In genomic region chr3:167453815-167454214, GRCh38 we compare ENCODE assay signal across 36 cellular contexts. TPM values are rescaled to one million over a fixed set of nuclear protein-coding genes. Genes with fewer than 3 reads are reported as not detected.
"Had no signal": no experiment of that assay in that cellular context is flagged by ENCODE, and none has a peak within 500 bp of the region (broad histone marks: within the 10 kb centered on the region; RNA-seq: fewer than 3 reads in every experiment).

No MANE protein-coding gene starts in this region.

- DNase-seq: activated B cell treated with CpG ODN at 0.5 μM for 24 hours; activated CD4-positive, alpha-beta memory T cell treated with anti-CD3 and anti-CD28 coated beads for 36 hours; activated CD4-positive, alpha-beta T cell treated with anti-CD3 and anti-CD28 coated beads for 4 hours; activated CD4-positive, alpha-beta T cell treated with anti-CD3 and anti-CD28 coated beads, Interleukin-2, amount 10 ng/mL, durations not matched to agents 24 days and 14 days; activated CD4-positive, alpha-beta T cell treated with anti-CD3 and anti-CD28 coated beads, Interleukin-2, amount 50 U/mL, for 1 hour; activated CD4-positive, alpha-beta T cell treated with anti-CD3 and anti-CD28 coated beads, Interleukin-2, amount 50 U/mL, for 4 hours; activated CD4-positive, CD25-positive, alpha-beta regulatory T cell treated with anti-CD3 and anti-CD28 coated beads, Interleukin-2, amount 50 U/mL, for 72 hours; activated CD8-positive, alpha-beta memory T cell treated with anti-CD3 and anti-CD28 coated beads, Interleukin-2, amount 50 U/mL, for 4 hours; activated CD8-positive, alpha-beta T cell treated with anti-CD3 and anti-CD28 coated beads for 36 hours; activated effector memory CD4-positive, alpha-beta T cell treated with anti-CD3 and anti-CD28 coated beads, Interleukin-2, amount 50 U/mL, for 16 hours; activated gamma-delta T cell treated with Interleukin-2 at 50 U/mL for 16 hours; activated naive CD4-positive, alpha-beta T cell; activated naive CD4-positive, alpha-beta T cell treated with anti-CD3 and anti-CD28 coated beads for 36 hours; activated naive CD4-positive, alpha-beta T cell treated with anti-CD3 and anti-CD28 coated beads, Interleukin-2, amount 50 U/mL, for 16 hours; activated naive CD8-positive, alpha-beta T cell treated with anti-CD3 and anti-CD28 coated beads for 36 hours; activated T-cell treated with anti-CD3 and anti-CD28 coated beads for 4 hours; activated T-cell treated with anti-CD3 and anti-CD28 coated beads, Interleukin-2, amount 50 U/mL, for 1 hour; activated T-cell treated with anti-CD3 and anti-CD28 coated beads, Interleukin-2, amount 50 U/mL, for 4 hours; activated T-cell treated with anti-CD3 and anti-CD28 coated beads, Interleukin-2, amount 50 U/mL, for 72 hours; adrenal gland; amniotic stem cell; aorta; body of pancreas; brain microvascular endothelial cell; central memory CD4-positive, alpha-beta T cell; T-helper 2 cell; T-helper 9 cell had no signal

- H3K27ac ChIP-seq: adrenal gland, brain microvascular endothelial cell, breast epithelium, VCaP had no signal

- FAIRE-seq: astrocyte, TTC549 had no signal

- H3K36me3 Mint-ChIP-seq: activated CD4-positive, alpha-beta memory T cell treated with anti-CD3 and anti-CD28 coated beads for 36 hours; activated naive CD4-positive, alpha-beta T cell treated with anti-CD3 and anti-CD28 coated beads, Interleukin-2, amount 50 U/mL, for 72 hours; activated naive CD8-positive, alpha-beta T cell treated with anti-CD3 and anti-CD28 coated beads for 36 hours had no signal

- H3K27me3 Mint-ChIP-seq: activated B cell treated with CpG ODN at 0.5 μM for 24 hours; activated CD4-positive, alpha-beta T cell treated with anti-CD3 and anti-CD28 coated beads, Interleukin-2, amount 10 ng/mL, durations not matched to agents 24 days and 14 days; activated CD8-positive, alpha-beta T cell treated with anti-CD3 and anti-CD28 coated beads for 36 hours; activated naive CD8-positive, alpha-beta T cell treated with anti-CD3 and anti-CD28 coated beads for 36 hours; activated T-helper 17 cell treated with anti-CD3 and anti-CD28 coated beads, Interleukin-2, amount 50 U/mL, for 72 hours had no signal

- H3K27me3 ChIP-seq: adrenal gland, body of pancreas, brain microvascular endothelial cell, breast epithelium had no signal

- H3K4me1 ChIP-seq: adrenal gland, breast epithelium had no signal

- ATAC-seq: activated CD8-positive, alpha-beta T cell treated with anti-CD3 and anti-CD28 coated beads for 36 hours; activated naive CD4-positive, alpha-beta T cell treated with anti-CD3 and anti-CD28 coated beads, Interleukin-2, amount 50 U/mL, for 72 hours; activated T-cell treated with anti-CD3 and anti-CD28 coated beads, Interleukin-2, amount 50 U/mL, for 4 hours; activated T-cell treated with anti-CD3 and anti-CD28 coated beads, Interleukin-2, amount 50 U/mL, for 72 hours; activated T-helper 17 cell treated with anti-CD3 and anti-CD28 coated beads, Interleukin-2, amount 50 U/mL, for 72 hours; body of pancreas had no signal

- H3K4me1 Mint-ChIP-seq: activated CD4-positive, alpha-beta T cell treated with anti-CD3 and anti-CD28 coated beads, Interleukin-2, amount 10 ng/mL, durations not matched to agents 24 days and 14 days; activated naive CD8-positive, alpha-beta T cell treated with anti-CD3 and anti-CD28 coated beads for 36 hours; activated T-helper 17 cell treated with anti-CD3 and anti-CD28 coated beads, Interleukin-2, amount 50 U/mL, for 72 hours had no signal

- H3K9me3 Mint-ChIP-seq: activated B cell treated with CpG ODN at 0.5 μM for 24 hours; activated CD4-positive, alpha-beta memory T cell treated with anti-CD3 and anti-CD28 coated beads for 36 hours; activated CD4-positive, alpha-beta T cell treated with anti-CD3 and anti-CD28 coated beads, Interleukin-2, amount 10 ng/mL, durations not matched to agents 24 days and 14 days; activated CD8-positive, alpha-beta T cell treated with anti-CD3 and anti-CD28 coated beads for 36 hours; activated naive CD4-positive, alpha-beta T cell treated with anti-CD3 and anti-CD28 coated beads for 36 hours; activated naive CD8-positive, alpha-beta T cell treated with anti-CD3 and anti-CD28 coated beads for 36 hours; activated T-cell treated with anti-CD3 and anti-CD28 coated beads, Interleukin-2, amount 50 U/mL, for 4 hours; activated T-cell treated with anti-CD3 and anti-CD28 coated beads, Interleukin-2, amount 50 U/mL, for 72 hours; activated T-helper 1 cell treated with anti-CD3 and anti-CD28 coated beads, Interleukin-12 subunit alpha, Interleukin-12 subunit beta, Interleukin-2, Interleukin-4 antibody, amounts not matched to agents 30 ng/mL and 10 ng/mL and 1 ng/mL, durations not matched to agents 14 hours and 24 hours and 36 hours; activated T-helper 17 cell treated with anti-CD3 and anti-CD28 coated beads, Interleukin-2, amount 50 U/mL, for 72 hours; T-helper 2 cell treated with Interferon-gamma antibody and Interleukin-4, amounts not matched to agents 5 μg/mL and 100 μg/mL, for 36 hours had no signal

- H3K36me3 ChIP-seq: adrenal gland, brain microvascular endothelial cell, breast epithelium had no signal

- H3K4me3 Mint-ChIP-seq: activated B cell treated with CpG ODN at 0.5 μM for 24 hours; activated CD4-positive, alpha-beta memory T cell treated with anti-CD3 and anti-CD28 coated beads for 36 hours; activated CD4-positive, alpha-beta T cell treated with anti-CD3 and anti-CD28 coated beads, Interleukin-2, amount 10 ng/mL, durations not matched to agents 24 days and 14 days; activated CD8-positive, alpha-beta T cell treated with anti-CD3 and anti-CD28 coated beads for 36 hours; activated naive CD4-positive, alpha-beta T cell treated with anti-CD3 and anti-CD28 coated beads for 36 hours; activated naive CD8-positive, alpha-beta T cell treated with anti-CD3 and anti-CD28 coated beads for 36 hours; activated T-cell treated with anti-CD3 and anti-CD28 coated beads, Interleukin-2, amount 50 U/mL, for 4 hours; activated T-cell treated with anti-CD3 and anti-CD28 coated beads, Interleukin-2, amount 50 U/mL, for 72 hours; activated T-helper 1 cell treated with anti-CD3 and anti-CD28 coated beads, Interleukin-12 subunit alpha, Interleukin-12 subunit beta, Interleukin-2, Interleukin-4 antibody, amounts not matched to agents 30 ng/mL and 10 ng/mL and 1 ng/mL, durations not matched to agents 14 hours and 24 hours and 36 hours; activated T-helper 17 cell treated with anti-CD3 and anti-CD28 coated beads, Interleukin-2, amount 50 U/mL, for 72 hours; T-helper 2 cell treated with Interferon-gamma antibody and Interleukin-4, amounts not matched to agents 5 μg/mL and 100 μg/mL, for 36 hours had no signal

- H3K27ac Mint-ChIP-seq: activated B cell treated with CpG ODN at 0.5 μM for 24 hours; activated CD4-positive, alpha-beta memory T cell treated with anti-CD3 and anti-CD28 coated beads for 36 hours; activated CD4-positive, alpha-beta T cell treated with anti-CD3 and anti-CD28 coated beads, Interleukin-2, amount 10 ng/mL, durations not matched to agents 24 days and 14 days; activated CD8-positive, alpha-beta T cell treated with anti-CD3 and anti-CD28 coated beads for 36 hours; activated naive CD4-positive, alpha-beta T cell treated with anti-CD3 and anti-CD28 coated beads for 36 hours; activated naive CD4-positive, alpha-beta T cell treated with anti-CD3 and anti-CD28 coated beads, Interleukin-2, amount 50 U/mL, for 72 hours; activated naive CD8-positive, alpha-beta T cell treated with anti-CD3 and anti-CD28 coated beads for 36 hours; activated T-cell treated with anti-CD3 and anti-CD28 coated beads, Interleukin-2, amount 50 U/mL, for 72 hours; activated T-helper 1 cell treated with anti-CD3 and anti-CD28 coated beads, Interleukin-12 subunit alpha, Interleukin-12 subunit beta, Interleukin-2, Interleukin-4 antibody, amounts not matched to agents 30 ng/mL and 10 ng/mL and 1 ng/mL, durations not matched to agents 14 hours and 24 hours and 36 hours; activated T-helper 17 cell treated with anti-CD3 and anti-CD28 coated beads, Interleukin-2, amount 50 U/mL, for 72 hours; T-helper 2 cell treated with Interferon-gamma antibody and Interleukin-4, amounts not matched to agents 5 μg/mL and 100 μg/mL, for 36 hours had no signal

- H3K4me3 ChIP-seq: adrenal gland, body of pancreas, breast epithelium had no signal

- H3K9me3 ChIP-seq: adrenal gland, body of pancreas, breast epithelium had no signal

RNA-seq across cellular contexts. Expression of gene SERPINI2, which starts 20.0 kb away (rescaled TPM):
- total RNA-seq: activated B cell treated with CpG ODN at 0.5 μM for 24 hours; activated CD4-positive, alpha-beta memory T cell treated with anti-CD3 and anti-CD28 coated beads for 36 hours; activated CD4-positive, alpha-beta T cell treated with anti-CD3 and anti-CD28 coated beads, Interleukin-2, amount 10 ng/mL, durations not matched to agents 24 days and 14 days; activated CD8-positive, alpha-beta memory T cell treated with anti-CD3 and anti-CD28 coated beads for 36 hours; activated CD8-positive, alpha-beta T cell treated with anti-CD3 and anti-CD28 coated beads for 36 hours; activated naive CD4-positive, alpha-beta T cell treated with anti-CD3 and anti-CD28 coated beads for 36 hours; activated naive CD4-positive, alpha-beta T cell treated with anti-CD3 and anti-CD28 coated beads, Interleukin-2, amount 50 U/mL, for 72 hours; activated naive CD8-positive, alpha-beta T cell treated with anti-CD3 and anti-CD28 coated beads for 36 hours; activated T-cell treated with anti-CD3 and anti-CD28 coated beads, Interleukin-2, amount 50 U/mL, for 4 hours; activated T-cell treated with anti-CD3 and anti-CD28 coated beads, Interleukin-2, amount 50 U/mL, for 72 hours; activated T-helper 1 cell treated with anti-CD3 and anti-CD28 coated beads, Interleukin-12 subunit alpha, Interleukin-12 subunit beta, Interleukin-2, Interleukin-4 antibody, amounts not matched to agents 30 ng/mL and 10 ng/mL and 1 ng/mL, durations not matched to agents 14 hours and 24 hours and 36 hours; activated T-helper 17 cell treated with anti-CD3 and anti-CD28 coated beads, Interleukin-2, amount 50 U/mL, for 72 hours had no signal
